Comparison of ENCODE assay signal across 27 cellular contexts in genomic region chr17:17448723-17449122, GRCh38. TPM values are rescaled to one million over a fixed set of nuclear protein-coding genes. Genes with fewer than 3 reads are reported as not detected.
DNase-seq lines count a peak whose midpoint lies in the region; ATAC-seq and TF ChIP-seq lines count a peak whose summit lies in the region.
"Had no signal": no experiment of that assay in that cellular context is flagged by ENCODE, and none has a peak within 500 bp of the region (broad histone marks: within the 10 kb centered on the region; RNA-seq: fewer than 3 reads in every experiment).

No MANE protein-coding gene starts in this region.

- no peaks in the 10 kb centered on the region for H3F3A ChIP-seq in SK-N-SH (replicated peaks; ENCODE audit: insufficient read depth)

- H3K27me3 ChIP-seq in SK-N-SH (ENCODE audit: insufficient read depth) (no peaks in the 10 kb centered on the region), vagina (no peaks in the 10 kb centered on the region)
- H3K27me3 ChIP-seq: BE2C, SJCRH30 had no signal

- H3K36me3 ChIP-seq in SK-N-SH (replicated peaks in 1 of 2; ENCODE audit: control insufficient read depth in 1 of 2, insufficient read depth in 2 of 2, low read length in 1 of 2) (no peaks in the 10 kb centered on the region), vagina (no peaks in the 10 kb centered on the region)
- H3K36me3 ChIP-seq: BE2C, SJCRH30 had no signal

- TF ChIP-seq CTCF in SK-N-SH (IDR thresholded peaks at IDR 0.05) (no peak), WTC11 (IDR thresholded peaks at IDR 0.05) (no peak), vagina (IDR thresholded peaks at IDR 0.05) (no peak)

- H3K4me1 Mint-ChIP-seq in WTC11: peaks cover 14% of the 10 kb centered on the region
- H3K4me1 Mint-ChIP-seq in activated T-cell treated with anti-CD3 and anti-CD28 coated beads, Interleukin-2, amount 50 U/mL, for 4 hours (ENCODE audit: low read depth): no peaks in the 10 kb centered on the region
- H3K4me1 Mint-ChIP-seq: CD14-positive monocyte; CD8-positive, alpha-beta memory T cell had no signal

- H3K36me3 Mint-ChIP-seq in WTC11: no peaks in the 10 kb centered on the region
- no peaks in the 10 kb centered on the region for H3K36me3 Mint-ChIP-seq in activated T-cell treated with anti-CD3 and anti-CD28 coated beads, Interleukin-2, amount 50 U/mL, for 4 hours (ENCODE audit: insufficient read depth)
- H3K36me3 Mint-ChIP-seq: CD14-positive monocyte had no signal

- no peaks in the 10 kb centered on the region for H3K9me2 ChIP-seq in SK-N-SH

- intact Hi-C loops in vagina (cut with DNase I): no loop called here

- H3K27ac ChIP-seq in SK-N-SH (ENCODE audit: low read depth in 2 of 2, low read length in 1 of 2) (no peak overlapping the region), vagina (peak overlapping the region; percentile 30)
- H3K27ac ChIP-seq: 22Rv1, PC-9, SJCRH30 had no signal

- no peak overlapping the region for H3K27ac Mint-ChIP-seq in WTC11
- H3K27ac Mint-ChIP-seq: HFFc6 had no signal

- CTCF ChIA-PET in SK-N-SH (lab: Yijun Ruan, JAX): interaction anchor here (1.1 to 1.9 kb wide), 3 partner anchors 9 to 93 kb away, joined by 3 to 7 read pairs (median 4); partner anchors contain the start of gene RASD1
- CTCF ChIA-PET in WTC11 (lab: Charles Lee): interaction anchor here (0.7 to 1.6 kb wide), 6 partner anchors 8 to 120 kb away, joined by 3 to 7 read pairs (median 4); no protein-coding TSS in a partner anchor

- no peaks in the 10 kb centered on the region for H4K20me1 ChIP-seq in SK-N-SH (ENCODE audit: insufficient read depth)

- no peak overlapping the region for H3K4me3 ChIP-seq in SK-N-SH (ENCODE audit: low read depth in 2 of 2, low read length in 1 of 2)
- no peak overlapping the region for H3K4me3 ChIP-seq in vagina
- H3K4me3 ChIP-seq: PC-9, SJCRH30 had no signal

- H3K9ac ChIP-seq in SK-N-SH: no peak overlapping the region

- POLR2A ChIA-PET in SK-N-SH (lab: Yijun Ruan, JAX) (no interaction called here), WTC11 (lab: Charles Lee) (no interaction called here)

- H3K4me2 ChIP-seq in SK-N-SH: no peak overlapping the region
- H3K4me2 ChIP-seq: PC-9 had no signal

- H3K9me3 Mint-ChIP-seq in WTC11: peaks cover 14% of the 10 kb centered on the region
- H3K9me3 Mint-ChIP-seq in activated T-cell treated with anti-CD3 and anti-CD28 coated beads, Interleukin-2, amount 50 U/mL, for 4 hours: peaks cover 4% of the 10 kb centered on the region
- H3K9me3 Mint-ChIP-seq: CD14-positive monocyte; CD8-positive, alpha-beta memory T cell; HFFc6 had no signal

- DNase-seq in SK-N-SH (no peak), WTC11 (ENCODE audit: low spot score) (no peak), islet precursor cell (peak; percentile 48), vagina (ENCODE audit: extremely low spot score in 2 of 2) (no peak), NCI-H82 treated with DMSO at 0.1 percent for 48 hours (lab: John Stamatoyannopoulos, UW; ENCODE audit: unreplicated experiment) (no peak)
- no peak for DNase-seq in activated T-cell treated with anti-CD3 and anti-CD28 coated beads, Interleukin-2, amount 50 U/mL, for 4 hours
- DNase-seq: ACHN; BE2C; Calu3; CD8-positive, alpha-beta memory T cell; DMS79 treated with DMSO at 0.1 percent for 48 hours; GF-D8; HFFc6; NCI-H1092 treated with DMSO at 0.1 percent for 48 hours; NCI-H1436; NCI-H187; NCI-H446; NCI-H526; NCI-H82; PC-9; SJCRH30 had no signal

- H3K27me3 Mint-ChIP-seq in WTC11 (ENCODE audit: low read depth): peaks cover 13% of the 10 kb centered on the region; the same call in 1 of the 2 replicates
- H3K27me3 Mint-ChIP-seq in activated T-cell treated with anti-CD3 and anti-CD28 coated beads, Interleukin-2, amount 50 U/mL, for 4 hours (ENCODE audit: low read depth): no peaks in the 10 kb centered on the region

- WGBS in SK-N-SH (ENCODE audit: low lambda C conversion rate): 60% methylated on average over 3 of the region's 4 CpGs

- TF ChIP-seq RAD21 in SK-N-SH (IDR thresholded peaks at IDR 0.05; ENCODE audit: low read length): no peak

- no peak for ATAC-seq in SK-N-SH treated with all-trans-retinoic acid at 6 μM for 48 hours
- no peak for ATAC-seq in WTC11
- ATAC-seq in esophagus mucosa: no peak
- ATAC-seq in activated T-cell treated with anti-CD3 and anti-CD28 coated beads, Interleukin-2, amount 50 U/mL, for 4 hours: no peak
- ATAC-seq: Right ventricle myocardium inferior had no signal

- no peak overlapping the region for H2AFZ ChIP-seq in SK-N-SH (ENCODE audit: low read depth)
- H2AFZ ChIP-seq: PC-9 had no signal

- no peak overlapping the region for H3K4me3 Mint-ChIP-seq in WTC11
- H3K4me3 Mint-ChIP-seq in activated T-cell treated with anti-CD3 and anti-CD28 coated beads, Interleukin-2, amount 50 U/mL, for 4 hours: no peak overlapping the region
- H3K4me3 Mint-ChIP-seq: CD14-positive monocyte; CD8-positive, alpha-beta memory T cell; HFFc6 had no signal

- no peak for TF ChIP-seq EP300 in SK-N-SH (IDR thresholded peaks at IDR 0.05; ENCODE audit: borderline replicate concordance in 1 of 2, low read depth in 1 of 2, low read length in 1 of 2)

- TF ChIP-seq POLR2A in vagina (IDR thresholded peaks at IDR 0.05): no peak

- H3K79me2 ChIP-seq in SK-N-SH (ENCODE audit: insufficient read depth): no peaks in the 10 kb centered on the region

- no peaks in the 10 kb centered on the region; a peak in 1 of 4 replicates for H3K4me1 ChIP-seq in SK-N-SH (ENCODE audit: control insufficient read depth in 1 of 2, insufficient read depth in 2 of 2, low read depth in 1 of 2, low read length in 1 of 2)
- peaks cover 13% of the 10 kb centered on the region for H3K4me1 ChIP-seq in vagina
- H3K4me1 ChIP-seq: BE2C had no signal

- H3K9me3 ChIP-seq in SK-N-SH (no peaks in the 10 kb centered on the region), vagina (no peaks in the 10 kb centered on the region)
- H3K9me3 ChIP-seq: BE2C had no signal

TF ChIP-seq in SK-N-SH, 30 proteins besides CTCF, POLR2A, EP300 and RAD21:
- TF ChIP-seq EZH2phosphoT487 (IDR thresholded peaks at IDR 0.05; ENCODE audit: borderline replicate concordance, low read depth) (no peak), ELF1 (IDR thresholded peaks at IDR 0.05) (no peak), RXRA (IDR thresholded peaks at IDR 0.05; ENCODE audit: borderline replicate concordance, low read depth) (no peak), FOXJ3 (CRISPR knock-in tag; IDR thresholded peaks at IDR 0.05) (no peak), SIN3A (IDR thresholded peaks at IDR 0.05; ENCODE audit: borderline replicate concordance, low read depth, low read length) (no peak), USF1 (IDR thresholded peaks at IDR 0.05; ENCODE audit: borderline replicate concordance, low read depth) (peak; percentile 43; the same call in 1 of the 2 replicates)

TF ChIP-seq in SK-N-SH treated with all-trans-retinoic acid at 6 μM for 48 hours, 23 proteins besides CTCF, POLR2A, EP300 and RAD21:
- TF ChIP-seq ZNF565 (CRISPR knock-in tag; conservative IDR thresholded peaks at IDR 0.05; ENCODE audit: low read depth) (no peak), ESRRG (CRISPR knock-in tag; IDR thresholded peaks at IDR 0.05) (no peak)

TF ChIP-seq in WTC11, 78 proteins besides CTCF, POLR2A, EP300 and RAD21 (continues in another document):
- no peak for TF ChIP-seq STAT6 (CRISPR knock-in tag; conservative IDR thresholded peaks at IDR 0.05; ENCODE audit: low read depth)
- TF ChIP-seq ATF2 (CRISPR knock-in tag; IDR thresholded peaks at IDR 0.05; ENCODE audit: borderline replicate concordance, low read depth): no peak
- TF ChIP-seq TCF7 (CRISPR knock-in tag; IDR thresholded peaks at IDR 0.05; ENCODE audit: low read depth): no peak
- TF ChIP-seq SOX15 (CRISPR knock-in tag; IDR thresholded peaks at IDR 0.05): no peak
- no peak for TF ChIP-seq ZNF263 (CRISPR knock-in tag; IDR thresholded peaks at IDR 0.05; ENCODE audit: low read depth)

RNA-seq across cellular contexts. Expression of gene MED9, which starts 28.1 kb away (rescaled TPM):
- 9.7 and 10.1 TPM in 2 replicates for polyA plus RNA-seq in SK-N-SH (2012; rRNA removed)
- 7.4 and 9.3 TPM in 2 replicates for polyA plus RNA-seq in SK-N-SH (2012; cell fraction: cytosol; rRNA removed)
- 7.9 and 10.5 TPM in 2 replicates for polyA plus RNA-seq in SK-N-SH (2012; cell fraction: nucleus; rRNA removed)
- 15.9 to 21.1 TPM (median 18.1 TPM) in 3 replicates for total RNA-seq in WTC11 (2021)
- total RNA-seq in vagina: 18.9 TPM
- total RNA-seq in esophagus mucosa: 6.5 TPM
- total RNA-seq in activated T-cell treated with anti-CD3 and anti-CD28 coated beads, Interleukin-2, amount 50 U/mL, for 4 hours: 10 to 100 TPM; 15.0 to 16.4 (median 15.0) TPM

RNA-seq across cellular contexts. Expression of gene RASD1, which starts 47.5 kb away (rescaled TPM):
- 0.26 and 0.43 TPM in 2 replicates for polyA plus RNA-seq in SK-N-SH (2012; rRNA removed)
- polyA plus RNA-seq in SK-N-SH (2012; cell fraction: cytosol; rRNA removed): 0.05 and 0.28 TPM in 2 replicates
- polyA plus RNA-seq in SK-N-SH (2012; cell fraction: nucleus; rRNA removed): 0.87 and 0.94 TPM in 2 replicates
- 5.1 to 5.3 TPM (median 5.2 TPM) in 3 replicates for total RNA-seq in WTC11 (2021)
- total RNA-seq in vagina: 227 TPM
- total RNA-seq in esophagus mucosa: 0.60 TPM
- 1 to 10 TPM in 2 of 3 donors, under 1 TPM in 1; 0.87 to 1.3 (median 1.1) TPM for total RNA-seq in activated T-cell treated with anti-CD3 and anti-CD28 coated beads, Interleukin-2, amount 50 U/mL, for 4 hours
- total RNA-seq: Calu3, RPMI7951, SJCRH30 had no signal

Comparison
In these comparisons a context has a peak if more than half of its experiments do, and no peak if none do; other contexts are left out.
1. RNA of gene RASD1, which starts 47.5 kb away (total RNA-seq): 227 TPM in vagina (single experiment); 5.1 to 5.3 TPM in WTC11, 0.87 to 1.3 TPM in activated T-cell treated with anti-CD3 and anti-CD28 coated beads, Interleukin-2, amount 50 U/mL, for 4 hours and 0.60 TPM in esophagus mucosa (single experiment); every median in the first group is over 10 times any median in the second.
2. Of the 6 proteins assayed by ChIP-seq in both WTC11 and SK-N-SH: peak only in WTC11: USF2; only in SK-N-SH: none; in both: USF1; in neither: 4.